ENCODE assay signal across 1 cellular context in the genomic region with DNA sequence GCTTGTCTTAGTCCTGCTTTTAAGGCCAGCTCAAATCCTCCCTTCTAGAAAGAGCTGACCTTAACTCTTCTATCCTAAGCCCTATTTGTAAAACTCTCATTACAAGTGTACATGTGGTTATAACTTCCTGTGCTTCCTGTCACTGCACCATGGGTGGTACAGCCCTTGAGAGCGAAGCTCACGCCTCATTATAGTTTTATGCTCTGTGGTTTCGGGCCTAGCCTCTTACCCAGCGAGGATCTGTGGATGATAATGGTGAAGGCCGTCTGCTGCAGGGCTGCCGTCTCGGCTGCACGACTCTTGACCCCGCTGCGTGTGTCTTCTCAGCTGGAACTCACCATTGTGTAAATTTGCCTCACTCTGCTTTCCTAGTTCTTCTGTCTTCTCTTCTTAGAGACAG.
TF ChIP-seq lines count a peak whose summit lies in the region.

No MANE protein-coding gene starts in this region.

TF ChIP-seq in GM23338, 12 proteins besides CTCF, POLR2A, EP300 and RAD21 (continued from another document):
- no peak for TF ChIP-seq ETS1 (IDR thresholded peaks at IDR 0.05)
- no peak for TF ChIP-seq JUNB (IDR thresholded peaks at IDR 0.05; ENCODE audit: unreplicated experiment)
- TF ChIP-seq, protein P1, sequence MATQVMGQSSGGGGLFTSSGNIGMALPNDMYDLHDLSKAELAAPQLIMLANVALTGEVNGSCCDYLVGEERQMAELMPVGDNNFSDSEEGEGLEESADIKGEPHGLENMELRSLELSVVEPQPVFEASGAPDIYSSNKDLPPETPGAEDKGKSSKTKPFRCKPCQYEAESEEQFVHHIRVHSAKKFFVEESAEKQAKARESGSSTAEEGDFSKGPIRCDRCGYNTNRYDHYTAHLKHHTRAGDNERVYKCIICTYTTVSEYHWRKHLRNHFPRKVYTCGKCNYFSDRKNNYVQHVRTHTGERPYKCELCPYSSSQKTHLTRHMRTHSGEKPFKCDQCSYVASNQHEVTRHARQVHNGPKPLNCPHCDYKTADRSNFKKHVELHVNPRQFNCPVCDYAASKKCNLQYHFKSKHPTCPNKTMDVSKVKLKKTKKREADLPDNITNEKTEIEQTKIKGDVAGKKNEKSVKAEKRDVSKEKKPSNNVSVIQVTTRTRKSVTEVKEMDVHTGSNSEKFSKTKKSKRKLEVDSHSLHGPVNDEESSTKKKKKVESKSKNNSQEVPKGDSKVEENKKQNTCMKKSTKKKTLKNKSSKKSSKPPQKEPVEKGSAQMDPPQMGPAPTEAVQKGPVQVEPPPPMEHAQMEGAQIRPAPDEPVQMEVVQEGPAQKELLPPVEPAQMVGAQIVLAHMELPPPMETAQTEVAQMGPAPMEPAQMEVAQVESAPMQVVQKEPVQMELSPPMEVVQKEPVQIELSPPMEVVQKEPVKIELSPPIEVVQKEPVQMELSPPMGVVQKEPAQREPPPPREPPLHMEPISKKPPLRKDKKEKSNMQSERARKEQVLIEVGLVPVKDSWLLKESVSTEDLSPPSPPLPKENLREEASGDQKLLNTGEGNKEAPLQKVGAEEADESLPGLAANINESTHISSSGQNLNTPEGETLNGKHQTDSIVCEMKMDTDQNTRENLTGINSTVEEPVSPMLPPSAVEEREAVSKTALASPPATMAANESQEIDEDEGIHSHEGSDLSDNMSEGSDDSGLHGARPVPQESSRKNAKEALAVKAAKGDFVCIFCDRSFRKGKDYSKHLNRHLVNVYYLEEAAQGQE (IDR thresholded peaks at IDR 0.05; ENCODE audit: unreplicated experiment): no peak
- TF ChIP-seq CREB1 (CRISPR knock-in tag; IDR thresholded peaks at IDR 0.05; ENCODE audit: low read depth): no peak
